In the genomic region with DNA sequence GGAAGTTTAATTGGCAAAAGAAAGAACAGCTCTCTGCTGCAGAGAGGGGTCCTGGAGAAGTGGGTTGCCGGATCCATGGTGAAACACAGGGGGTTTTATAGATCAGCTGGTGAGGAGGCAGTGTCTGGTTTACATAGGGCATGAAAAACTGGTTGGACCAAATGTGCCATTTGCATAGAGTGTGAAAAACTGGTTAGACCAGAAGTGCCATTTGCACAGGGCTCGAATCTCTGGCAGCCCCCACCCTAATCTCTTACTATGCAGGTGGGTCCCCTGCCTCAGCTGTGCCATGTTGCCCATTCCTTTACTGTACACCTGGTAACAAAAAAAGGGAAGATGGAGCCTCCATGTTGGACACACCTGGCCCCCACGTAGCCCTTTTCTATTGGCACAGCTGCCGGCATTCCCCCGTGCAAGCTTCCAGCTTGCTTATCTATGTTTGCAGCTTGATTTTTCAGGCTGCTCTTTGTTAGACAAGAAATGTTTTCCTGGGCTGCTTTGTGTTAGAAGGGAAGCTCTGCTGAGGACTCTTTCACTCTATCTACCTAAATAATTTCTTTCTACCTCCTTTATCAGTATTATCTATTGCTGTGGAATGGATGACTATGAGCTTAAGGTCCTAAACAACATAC, we compare ENCODE assay signal across 14 cellular contexts.
"Had no signal": no experiment of that assay in that cellular context is flagged by ENCODE, and none has a peak within 500 bp of the region (broad histone marks: within the 10 kb centered on the region; RNA-seq: fewer than 3 reads in every experiment).

No MANE protein-coding gene starts in this region.

- H3K27me3 ChIP-seq: ascending aorta, breast epithelium, right lobe of liver, suprapubic skin, transverse colon had no signal

- H3K36me3 ChIP-seq: ascending aorta, breast epithelium, right lobe of liver, suprapubic skin, transverse colon, WERI-Rb-1 had no signal

- H3K4me3 ChIP-seq: ascending aorta, breast epithelium, right lobe of liver, suprapubic skin, transverse colon had no signal

- H3K4me1 ChIP-seq: ascending aorta, breast epithelium, right lobe of liver, suprapubic skin, transverse colon had no signal

- ATAC-seq: effector memory CD8-positive, alpha-beta T cell; naive thymus-derived CD4-positive, alpha-beta T cell; right lobe of liver had no signal

- H3K27ac ChIP-seq: ascending aorta, breast epithelium, right lobe of liver, suprapubic skin, transverse colon, WERI-Rb-1 had no signal

- H3K9me3 ChIP-seq: ascending aorta, breast epithelium, right lobe of liver, transverse colon had no signal

- FAIRE-seq: small intestine had no signal

- DNase-seq: activated CD4-positive, alpha-beta T cell treated with anti-CD3 and anti-CD28 coated beads for 1 hour; activated gamma-delta T cell; dermis blood vessel endothelial cell; effector memory CD8-positive, alpha-beta T cell; naive thymus-derived CD4-positive, alpha-beta T cell; right lobe of liver; small intestine; stimulated activated CD4-positive, alpha-beta T cell treated with anti-CD3 and anti-CD28 coated beads, Interleukin-15, amount 100 ng/mL, for 24 hours; stimulated activated CD4-positive, alpha-beta T cell treated with anti-CD3 and anti-CD28 coated beads, Interleukin-2, amount 100 ng/mL, for 48 hours; transverse colon; WERI-Rb-1 had no signal
